Comparison of ENCODE assay signal across 7 cellular contexts in genomic region chr21:43397439-43397808, GRCh38. TPM values are rescaled to one million over a fixed set of nuclear protein-coding genes. Genes with fewer than 3 reads are reported as not detected.
DNase-seq lines count a peak whose midpoint lies in the region; ATAC-seq, FAIRE-seq and TF ChIP-seq lines count a peak whose summit lies in the region.
"Not testable (repeated sequence)": the region's sequence is repeated elsewhere in the genome, so short reads cannot be mapped to it uniquely, and the experiment has no call there.
"Had no signal": no experiment of that assay in that cellular context is flagged by ENCODE, and none has a peak within 500 bp of the region (broad histone marks: within the 10 kb centered on the region; RNA-seq: fewer than 3 reads in every experiment).

No MANE protein-coding gene starts in this region.

- not testable (repeated sequence) for H2AFZ ChIP-seq in PC-9

- not testable (repeated sequence) for H3K9me2 ChIP-seq in PC-9 (ENCODE audit: insufficient read depth)

- TF ChIP-seq RAD21 in A549 (conservative IDR thresholded peaks at IDR 0.05 in 1 of 2, IDR thresholded peaks at IDR 0.05 in 1 of 2) = not testable (repeated sequence)

- H3K4me2 ChIP-seq in A549, PC-9: not testable (repeated sequence)

- not testable (repeated sequence) for DNase-seq in A549 (ENCODE audit: low read depth in 1 of 2, low spot score in 1 of 2); HTR-8/SVneo (ENCODE audit: insufficient read length, low spot score); PC-9; body of pancreas; left lobe of liver (ENCODE audit: low spot score); right lobe of liver

- CTCF ChIA-PET in A549 (lab: Yijun Ruan, JAX); PC-9 (lab: Charles Lee): not testable (repeated sequence)

- not testable (repeated sequence) for FAIRE-seq in A549 (lab: Jason Lieb, UNC)
- FAIRE-seq in HTR-8/SVneo (lab: Jason Lieb, UNC) = peak; percentile 85

- not testable (repeated sequence) for H3K4me1 ChIP-seq in A549; PC-9 (replicated peaks; ENCODE audit: insufficient read depth); body of pancreas; right lobe of liver

- not testable (repeated sequence) for H3K27me3 ChIP-seq in PC-9 (ENCODE audit: insufficient read depth, low read depth); body of pancreas; right lobe of liver

- H3K27ac ChIP-seq in A549, PC-9, body of pancreas, right lobe of liver: not testable (repeated sequence)

- H3K4me3 ChIP-seq in A549, PC-9, body of pancreas, right lobe of liver: not testable (repeated sequence)

- not testable (repeated sequence) for H3F3A ChIP-seq in PC-9 (ENCODE audit: insufficient read depth, low read depth)

- H3K9me3 ChIP-seq in A549; PC-9 (ENCODE audit: insufficient read depth, low read depth); body of pancreas; right lobe of liver: not testable (repeated sequence)

- not testable (repeated sequence) for TF ChIP-seq EP300 in A549 (IDR thresholded peaks at IDR 0.05)

- not testable (repeated sequence) for TF ChIP-seq CTCF in A549 (IDR thresholded peaks at IDR 0.05); PC-9 (conservative IDR thresholded peaks at IDR 0.05); body of pancreas (IDR thresholded peaks at IDR 0.05); right lobe of liver (IDR thresholded peaks at IDR 0.05)

- not testable (repeated sequence) for TF ChIP-seq POLR2A in A549 (IDR thresholded peaks at IDR 0.05; ENCODE audit: low read length); body of pancreas (IDR thresholded peaks at IDR 0.05); right lobe of liver (IDR thresholded peaks at IDR 0.05)

- ATAC-seq in A549 (peak; percentile 36 to 61; a peak in 5 of 6 replicates), body of pancreas (peak; percentile 42), left lobe of liver (peak; percentile 91), right lobe of liver (peak; percentile 73 to 81 (median 76))

- POLR2A ChIA-PET in A549 (lab: Yijun Ruan, JAX); PC-9 (lab: Charles Lee; ENCODE audit: unreplicated experiment): not testable (repeated sequence)

- intact Hi-C loops in PC-9 (cut with micrococcal nuclease; ENCODE audit: unreplicated experiment); body of pancreas (cut with DNase I); right lobe of liver (cut with DNase I): not testable (repeated sequence)

- WGBS in A549 (ENCODE audit: missing lambda C conversion rate) = no CpG with 5 or more reads among the region's 15 CpGs
- no CpG with 5 or more reads among the region's 15 CpGs for whole genome bisulfite sequencing in body of pancreas, 2 donors
- WGBS in right lobe of liver (ENCODE audit: insufficient coverage, low coverage, low lambda C conversion rate, missing lambda C conversion rate) = no CpG with 5 or more reads among the region's 15 CpGs

- H4K20me1 ChIP-seq in PC-9 (ENCODE audit: insufficient read depth) = not testable (repeated sequence)

- H3K36me3 ChIP-seq in PC-9 (ENCODE audit: low read depth); body of pancreas (replicated peaks in 1 of 2; ENCODE audit: insufficient read depth in 1 of 2, low read depth in 2 of 2); right lobe of liver: not testable (repeated sequence)

- not testable (repeated sequence) for H3K79me2 ChIP-seq in PC-9 (ENCODE audit: low read depth)

- BruUV-seq in PC-9 (replicated peaks; lab: Mats Ljungman, UMichigan) = TSS peak; percentile 88

RNA-seq across cellular contexts. Expression of gene SIK1, which starts 29.5 kb away (rescaled TPM):
- polyA plus RNA-seq in A549 (2011; rRNA removed) (57.5 and 74.0 TPM in 2 replicates), A549 (2017; fragmentation: RNase III; extraction: RNeasy Plus Mini Kit Qiagen cat#74134 plus additional on column Dnase treatment) (12.2 to 17.7 TPM (median 14.0 TPM) in 3 replicates)
- 10.4 and 12.1 TPM in 2 replicates for polyA plus RNA-seq in A549 (2012; cell fraction: cytosol; rRNA removed)
- polyA plus RNA-seq in A549 (2012; cell fraction: nucleus; rRNA removed) = 25.5 and 33.0 TPM in 2 replicates
- 63.4 and 75.0 TPM in 2 replicates for polyA minus RNA-seq in A549 (2011; rRNA and poly(A)+ RNA removed)
- total RNA-seq in PC-9 (2021) (28.5 and 37.7 TPM in 2 replicates), body of pancreas (10 to 100 TPM in 1 of 2 donors, under 1 TPM in 1; 0.52 to 43.2 TPM), left lobe of liver (6.3 TPM), right lobe of liver (10 to 100 TPM in 3 of 6 experiments, 1 to 10 TPM in 3; 4.2 to 44.4 (median 23.9) TPM)
- polyA plus RNA-seq: CD4-positive, alpha-beta memory T cell had no signal
